ENCODE assay signal across 14 cellular contexts in the genomic region with DNA sequence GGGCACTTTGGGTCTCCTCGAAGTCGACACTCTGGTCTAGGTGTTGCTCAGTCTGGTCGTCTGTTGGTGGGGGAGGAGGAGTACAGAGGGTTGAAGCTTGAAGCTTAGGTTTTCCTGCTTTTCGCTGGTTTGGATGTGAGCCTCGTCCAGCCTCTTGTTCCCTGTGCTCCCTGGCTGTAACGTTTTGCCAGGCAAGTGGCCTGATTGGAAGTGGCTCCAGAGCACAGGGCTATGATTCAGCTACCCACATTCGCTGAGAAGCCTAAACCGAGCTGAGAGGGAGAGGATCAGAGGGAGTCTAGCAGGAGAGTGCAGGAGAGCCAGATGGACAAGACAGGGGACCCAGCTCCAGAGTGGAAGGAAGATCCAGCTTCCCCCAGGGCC. TPM values are rescaled to one million over a fixed set of nuclear protein-coding genes. Genes with fewer than 3 reads are reported as not detected.
A peak's percentile ranks its signal among the peaks of the same experiment; 100 is the strongest.
DNase-seq lines count a peak whose midpoint lies in the region; ATAC-seq and TF ChIP-seq lines count a peak whose summit lies in the region.
"Had no signal": no experiment of that assay in that cellular context is flagged by ENCODE, and none has a peak within 500 bp of the region (broad histone marks: within the 10 kb centered on the region; RNA-seq: fewer than 3 reads in every experiment).

No MANE protein-coding gene starts in this region.

- in situ Hi-C loops in gastrocnemius medialis (cut with MboI; ENCODE audit: low sequenced_read_pairs in 4 of 4): loop anchor here in 3 of 4 donors (25.0 kb wide), 3 partner anchors 221 to 1721 kb away; partner anchors contain the start of genes GPR84 (in 2 of the 3), BLOC1S1 (in 1 of the 3), ITGA7 (in 1 of the 3) and RDH5 (in 1 of the 3)

- H3K27ac ChIP-seq in gastrocnemius medialis: peak overlapping the region; percentile 94 to 100 (median 98)

- H3K9me3 ChIP-seq in gastrocnemius medialis: no peaks in the 10 kb centered on the region

- no peaks in the 10 kb centered on the region for H3K36me3 ChIP-seq in gastrocnemius medialis

- peak; percentile 76 to 82 for TF ChIP-seq POLR2A in gastrocnemius medialis (IDR thresholded peaks at IDR 0.05)

- H3K4me1 ChIP-seq in gastrocnemius medialis: peaks cover 63% of the 10 kb centered on the region in 2 donors

- peaks cover 57% of the 10 kb centered on the region for H3K4me1 Mint-ChIP-seq in stimulated activated effector memory CD8-positive, alpha-beta T cell treated with anti-CD3 and anti-CD28 coated beads, Interleukin-12 subunit alpha, Interleukin-12 subunit beta, amount 100 ng/mL, for 72 hours
- H3K4me1 Mint-ChIP-seq in type B pancreatic cell (ENCODE audit: unreplicated experiment): peaks cover 19% of the 10 kb centered on the region

- ATAC-seq in gastrocnemius medialis: peak; percentile 56 to 73
- ATAC-seq in HG03354 (IDR thresholded peaks at IDR 0.05; ENCODE audit: poor library complexity, severe bottlenecking, unreplicated experiment): no peak
- ATAC-seq in stimulated activated effector memory CD8-positive, alpha-beta T cell treated with anti-CD3 and anti-CD28 coated beads, Interleukin-12 subunit alpha, Interleukin-12 subunit beta, amount 100 ng/mL, for 72 hours: no peak

- TF ChIP-seq CTCF in fibroblast of the aortic adventitia (IDR thresholded peaks at IDR 0.05; ENCODE audit: insufficient read depth, low read length): no peak
- TF ChIP-seq CTCF in gastrocnemius medialis (IDR thresholded peaks at IDR 0.05 in 4 of 5, conservative IDR thresholded peaks at IDR 0.05 in 1 of 5): peak in 1 of 5 experiments; percentile 6
- no peak for TF ChIP-seq CTCF in type B pancreatic cell (conservative IDR thresholded peaks at IDR 0.05)

- H3K27ac Mint-ChIP-seq in stimulated activated effector memory CD8-positive, alpha-beta T cell treated with anti-CD3 and anti-CD28 coated beads, Interleukin-12 subunit alpha, Interleukin-12 subunit beta, amount 100 ng/mL, for 72 hours: no peak overlapping the region
- H3K27ac Mint-ChIP-seq in type B pancreatic cell: no peak overlapping the region
- H3K27ac Mint-ChIP-seq: CD4-positive, CD25-positive, alpha-beta regulatory T cell had no signal

- intact Hi-C loops in gastrocnemius medialis (cut with DNase I; ENCODE audit: low total_unique reads): loop anchor here (10.0 kb wide), 2 partner anchors 946 to 1734 kb away; partner anchors contain the start of genes CD63 and RDH5

- peaks cover 100% of the 10 kb centered on the region for H3K27me3 Mint-ChIP-seq in type B pancreatic cell

- peaks cover 6% of the 10 kb centered on the region for H3K36me3 Mint-ChIP-seq in stimulated activated effector memory CD8-positive, alpha-beta T cell treated with anti-CD3 and anti-CD28 coated beads, Interleukin-12 subunit alpha, Interleukin-12 subunit beta, amount 100 ng/mL, for 72 hours
- H3K36me3 Mint-ChIP-seq in type B pancreatic cell: no peaks in the 10 kb centered on the region
- H3K36me3 Mint-ChIP-seq: CD4-positive, CD25-positive, alpha-beta regulatory T cell had no signal

- H3K4me3 ChIP-seq in fibroblast of the aortic adventitia (ENCODE audit: low read depth, low read length) (no peak overlapping the region), gastrocnemius medialis (peak overlapping the region; percentile 43 to 56 (median 47))

- H3K9me3 Mint-ChIP-seq in stimulated activated effector memory CD8-positive, alpha-beta T cell treated with anti-CD3 and anti-CD28 coated beads, Interleukin-12 subunit alpha, Interleukin-12 subunit beta, amount 100 ng/mL, for 72 hours: no peaks in the 10 kb centered on the region
- no peaks in the 10 kb centered on the region for H3K9me3 Mint-ChIP-seq in type B pancreatic cell

- H3K27me3 ChIP-seq in gastrocnemius medialis: no peaks in the 10 kb centered on the region

- H3K4me3 Mint-ChIP-seq in stimulated activated effector memory CD8-positive, alpha-beta T cell treated with anti-CD3 and anti-CD28 coated beads, Interleukin-12 subunit alpha, Interleukin-12 subunit beta, amount 100 ng/mL, for 72 hours: no peak overlapping the region
- H3K4me3 Mint-ChIP-seq in type B pancreatic cell: no peak overlapping the region

- DNase-seq in GM03348 (ENCODE audit: low spot score) (peak; percentile 79), NCI-H69 (lab: John Stamatoyannopoulos, UW) (peak; percentile 70), fibroblast of the aortic adventitia (ENCODE audit: low read depth) (peak; percentile 30), gastrocnemius medialis (peak; percentile 85), DMS53 treated with DMSO at 0.1 percent for 48 hours (lab: John Stamatoyannopoulos, UW; ENCODE audit: unreplicated experiment) (no peak), type B pancreatic cell (ENCODE audit: extremely low spot score, unreplicated experiment) (no peak)
- DNase-seq in stimulated activated effector memory CD8-positive, alpha-beta T cell treated with anti-CD3 and anti-CD28 coated beads, Interleukin-12 subunit alpha, Interleukin-12 subunit beta, amount 100 ng/mL, for 72 hours (ENCODE audit: low spot score in 2 of 2): no peak
- DNase-seq: activated T-cell treated with anti-CD3 and anti-CD28 coated beads, Interleukin-2, amount 50 U/mL, for 1 hour; amygdala; CD4-positive, CD25-positive, alpha-beta regulatory T cell; dermis blood vessel endothelial cell; stimulated activated CD4-positive, alpha-beta T cell treated with anti-CD3 and anti-CD28 coated beads, Interleukin-1b, Interleukin-23, amount 100 ng/mL, for 48 hours had no signal

RNA-seq across cellular contexts. Expression of gene HOXC10, which starts 6.1 kb away (rescaled TPM):
- total RNA-seq in fibroblast of the aortic adventitia (ENCODE audit: low replicate concordance): 0.25 TPM in 1 of 2 replicates, not detected in the other
- 10 to 100 TPM; 23.9 to 48.3 (median 40.3) TPM for total RNA-seq in gastrocnemius medialis
- not detected in 2 replicates for total RNA-seq in type B pancreatic cell (ENCODE audit: low replicate concordance)
- total RNA-seq: CD4-positive, CD25-positive, alpha-beta regulatory T cell; fibroblast of lung had no signal

RNA-seq across cellular contexts. Expression of gene HOXC9, which starts 8.9 kb away (rescaled TPM):
- total RNA-seq in fibroblast of the aortic adventitia (ENCODE audit: low replicate concordance) (0.65 TPM in 1 of 2 replicates, not detected in the other), gastrocnemius medialis (10 to 100 TPM; 13.6 to 37.7 (median 26.3) TPM), type B pancreatic cell (ENCODE audit: low replicate concordance) (0.27 and 0.36 TPM in 2 replicates)
- total RNA-seq: CD4-positive, CD25-positive, alpha-beta regulatory T cell; fibroblast of lung had no signal

RNA-seq across cellular contexts. Expression of gene HOTAIR, which starts 16.3 kb away (rescaled TPM):
- total RNA-seq in fibroblast of the aortic adventitia (ENCODE audit: low replicate concordance) (not detected in 2 replicates), gastrocnemius medialis (under 1 TPM in 3 of 4 donors, not detected in 1; 0.35 to 0.83 (median 0.56) TPM), type B pancreatic cell (ENCODE audit: low replicate concordance) (not detected in 2 replicates)
- total RNA-seq: CD4-positive, CD25-positive, alpha-beta regulatory T cell; dermis blood vessel endothelial cell; fibroblast of lung had no signal

RNA-seq across cellular contexts. Expression of gene HOXC8, which starts 17.7 kb away (rescaled TPM):
- total RNA-seq in fibroblast of the aortic adventitia (ENCODE audit: low replicate concordance) (3.4 TPM in 1 of 2 replicates, not detected in the other), gastrocnemius medialis (1 to 10 TPM; 3.3 to 4.9 (median 3.8) TPM), type B pancreatic cell (ENCODE audit: low replicate concordance) (0.77 and 1.5 TPM in 2 replicates)
- total RNA-seq: CD4-positive, CD25-positive, alpha-beta regulatory T cell; dermis blood vessel endothelial cell; fibroblast of lung had no signal

RNA-seq across cellular contexts. Expression of gene HOXC11, which starts 18.1 kb away (rescaled TPM):
- total RNA-seq in fibroblast of the aortic adventitia (ENCODE audit: low replicate concordance) (not detected in 2 replicates), gastrocnemius medialis (1 to 10 TPM in 1 of 4 donors, under 1 TPM in 3; 0.24 to 1.1 (median 0.44) TPM), type B pancreatic cell (ENCODE audit: low replicate concordance) (0.12 TPM in 1 of 2 replicates, not detected in the other)
- total RNA-seq: CD4-positive, CD25-positive, alpha-beta regulatory T cell; dermis blood vessel endothelial cell; fibroblast of lung had no signal

Comparison
In these comparisons a context has a peak if more than half of its experiments do, and no peak if none do; other contexts are left out.
1. DNase-seq: peak in GM03348 (single experiment), NCI-H69 (single experiment), fibroblast of the aortic adventitia (single experiment) and gastrocnemius medialis (2 of 2); none in DMS53 treated with DMSO at 0.1 percent for 48 hours (single experiment), stimulated activated effector memory CD8-positive, alpha-beta T cell treated with anti-CD3 and anti-CD28 coated beads, Interleukin-12 subunit alpha, Interleukin-12 subunit beta, amount 100 ng/mL, for 72 hours (0 of 2) and type B pancreatic cell (single experiment).
2. ATAC-seq: peak in gastrocnemius medialis (2 of 2); none in HG03354 (single experiment) and stimulated activated effector memory CD8-positive, alpha-beta T cell treated with anti-CD3 and anti-CD28 coated beads, Interleukin-12 subunit alpha, Interleukin-12 subunit beta, amount 100 ng/mL, for 72 hours (single experiment).
3. RNA of gene HOXC10, which starts 6.1 kb away (total RNA-seq): 23.9 to 48.3 TPM in gastrocnemius medialis; 0.25 TPM in fibroblast of the aortic adventitia and not detected in type B pancreatic cell; every median in the first group is over 10 times any median in the second.